9 cellular contexts compared by ENCODE assay signal in genomic region chr19:48332351-48332661, GRCh38. TPM values are rescaled to one million over a fixed set of nuclear protein-coding genes. Genes with fewer than 3 reads are reported as not detected.
DNase-seq lines count a peak whose midpoint lies in the region; ATAC-seq and TF ChIP-seq lines count a peak whose summit lies in the region.
"Had no signal": no experiment of that assay in that cellular context is flagged by ENCODE, and none has a peak within 500 bp of the region (broad histone marks: within the 10 kb centered on the region; RNA-seq: fewer than 3 reads in every experiment).

No MANE protein-coding gene starts in this region.

- POLR2A ChIA-PET in Panc1 (lab: Charles Lee) = interaction anchor here (0.9 kb wide), 1 partner anchor 9 kb away, joined by 4 read pairs; no protein-coding TSS in a partner anchor

- peak overlapping the region; percentile 50 for H3K18ac ChIP-seq in trophoblast cell (ENCODE audit: low read length)

- peak overlapping the region; percentile 61 for H2BK120ac ChIP-seq in trophoblast cell (ENCODE audit: insufficient read depth, low read length, poor library complexity)

- H2AFZ ChIP-seq in trophoblast cell (ENCODE audit: insufficient read depth, low read length, poor library complexity) = no peak overlapping the region

- H3K4me3 ChIP-seq in Panc1 (ENCODE audit: low read depth in 2 of 2, low read length in 2 of 2) (peak overlapping the region; percentile 42 to 66), epithelial cell of proximal tubule (ENCODE audit: low read depth, low read length) (peak overlapping the region; percentile 77), trophoblast cell (ENCODE audit: low read depth, low read length) (no peak overlapping the region)

- peak overlapping the region; percentile 59 for H3K4me2 ChIP-seq in trophoblast cell (ENCODE audit: low read length)

- peaks cover 3% of the 10 kb centered on the region for H3K79me2 ChIP-seq in trophoblast cell (ENCODE audit: control insufficient read depth, insufficient read depth, low read length, poor library complexity)

- peaks cover 17% of the 10 kb centered on the region for H3K79me1 ChIP-seq in trophoblast cell (ENCODE audit: low read length)

- H3K23ac ChIP-seq in trophoblast cell (ENCODE audit: low read length) = no peak overlapping the region

- ATAC-seq in Panc1 = no peak

- no TSS peak for BruUV-seq in Panc1 (replicated peaks; lab: Mats Ljungman, UMichigan)

- peak overlapping the region; percentile 40 for H4K91ac ChIP-seq in trophoblast cell (ENCODE audit: low read depth, low read length)

- CTCF ChIA-PET in Panc1 (lab: Charles Lee) = interaction anchor here (0.7 to 2.3 kb wide), 2 partner anchors 12 to 18 kb away, joined by 3 to 20 read pairs; a partner anchor contains a TSS

- WGBS in trophoblast cell (ENCODE audit: extremely low coverage, insufficient coverage, insufficient read length) = no CpG with 5 or more reads among the region's 6 CpGs

- H2BK12ac ChIP-seq in trophoblast cell (ENCODE audit: low read length) = no peak overlapping the region

- no peaks in the 10 kb centered on the region for H3K36me3 ChIP-seq in ES-I3 (ENCODE audit: insufficient read depth, low read length)
- no peaks in the 10 kb centered on the region for H3K36me3 ChIP-seq in Panc1 (ENCODE audit: control insufficient read depth, insufficient read depth, low read length)
- H3K36me3 ChIP-seq in trophoblast cell (ENCODE audit: control insufficient read depth in 1 of 2, insufficient read depth in 2 of 2, low read length in 2 of 2) = no peaks in the 10 kb centered on the region

- no peak overlapping the region for H3K14ac ChIP-seq in trophoblast cell (ENCODE audit: low read length)

- H2BK5ac ChIP-seq in trophoblast cell (ENCODE audit: low read depth, low read length, poor library complexity) = peak overlapping the region; percentile 7

- in situ Hi-C loops in Panc1 (cut with HindIII; ENCODE audit: low pct_unique_long_range_greater_than_20kb, low sequenced_read_pairs) = no loop called here

- peak overlapping the region; percentile 59 for H4K8ac ChIP-seq in trophoblast cell (ENCODE audit: low read depth, low read length)

- H3K4me1 ChIP-seq in ES-I3 (ENCODE audit: insufficient read depth, low read length) (peaks cover 7% of the 10 kb centered on the region), Panc1 (ENCODE audit: control insufficient read depth, insufficient read depth, low read length) (peaks cover 7% of the 10 kb centered on the region), trophoblast cell (ENCODE audit: control insufficient read depth in 1 of 2, insufficient read depth in 2 of 2, low read length in 2 of 2) (peaks cover 15 to 21% of the 10 kb centered on the region in 2 experiments)

- H4K12ac ChIP-seq in trophoblast cell (ENCODE audit: low read depth, low read length) = no peak overlapping the region

- no peak overlapping the region for H2AK5ac ChIP-seq in trophoblast cell (ENCODE audit: low read length)

- H3K27me3 ChIP-seq in Panc1 (ENCODE audit: control insufficient read depth, insufficient read depth, low read length) (no peaks in the 10 kb centered on the region), trophoblast cell (ENCODE audit: insufficient read depth, low read length) (no peaks in the 10 kb centered on the region)

- intact Hi-C loops in Panc1 (cut with micrococcal nuclease; ENCODE audit: unreplicated experiment) = no loop called here

- no peaks in the 10 kb centered on the region for H3K9me3 ChIP-seq in ES-I3 (ENCODE audit: control insufficient read depth, insufficient read depth, low read length)
- H3K9me3 ChIP-seq in Panc1 (ENCODE audit: control insufficient read depth, insufficient read depth, low read depth, low read length) = no peaks in the 10 kb centered on the region
- H3K9me3 ChIP-seq in trophoblast cell (ENCODE audit: insufficient read depth, low read depth, low read length) = peaks cover 4% of the 10 kb centered on the region

- peak overlapping the region; percentile 48; the same call in 1 of the 2 replicates for H3K9ac ChIP-seq in ES-I3 (ENCODE audit: low read depth, low read length)
- no peak overlapping the region for H3K9ac ChIP-seq in trophoblast cell (ENCODE audit: low read length)

- H3K27ac ChIP-seq in Panc1 (ENCODE audit: low read length) (peak overlapping the region; percentile 67), trophoblast cell (ENCODE audit: low read depth, low read length) (peak overlapping the region; percentile 81)

- no peak overlapping the region for H3K4ac ChIP-seq in trophoblast cell (ENCODE audit: low read depth, low read length)

- TF ChIP-seq CTCF in Panc1 (IDR thresholded peaks at IDR 0.05) (no peak), epithelial cell of proximal tubule (conservative IDR thresholded peaks at IDR 0.05; ENCODE audit: low read depth, low read length) (no peak)

- DNase-seq in Panc1 (ENCODE audit: low read depth, low spot score) (no peak), epithelial cell of proximal tubule (ENCODE audit: low read depth) (no peak), trophoblast cell (no peak), DMS 273 (lab: John Stamatoyannopoulos, UW; ENCODE audit: unreplicated experiment) (no peak), NCI-H82 treated with DMSO at 0.1 percent for 48 hours (lab: John Stamatoyannopoulos, UW; ENCODE audit: unreplicated experiment) (no peak), NCI-H446 treated with DMSO at 0.1 percent for 48 hours (lab: John Stamatoyannopoulos, UW) (no peak), GM19240 (ENCODE audit: insufficient read length, low spot score) (no peak)

RNA-seq across cellular contexts. Expression of gene EMP3, which starts 7.0 kb away (rescaled TPM):
- total RNA-seq in Panc1 (2021; ENCODE audit: unreplicated experiment) = 171 TPM
- polyA plus RNA-seq in Panc1 (2012; ENCODE audit: insufficient read length) = 325 TPM
- total RNA-seq in epithelial cell of proximal tubule = 23.1 and 96.8 TPM in 2 replicates
- polyA plus RNA-seq in trophoblast cell (2013) = 21.1 and 22.2 TPM in 2 replicates

RNA-seq across cellular contexts. Expression of gene TMEM143, which starts 31.4 kb away (rescaled TPM):
- total RNA-seq in Panc1 (2021; ENCODE audit: unreplicated experiment) = 6.6 TPM
- polyA plus RNA-seq in Panc1 (2012; ENCODE audit: insufficient read length) = 6.2 TPM
- total RNA-seq in epithelial cell of proximal tubule = 3.8 and 5.4 TPM in 2 replicates
- polyA plus RNA-seq in trophoblast cell (2013) = 5.9 and 6.5 TPM in 2 replicates

RNA-seq across cellular contexts. Expression of gene SYNGR4, which starts 31.9 kb away (rescaled TPM):
- total RNA-seq in Panc1 (2021; ENCODE audit: unreplicated experiment) (0.39 TPM), epithelial cell of proximal tubule (not detected in 2 replicates)
- polyA plus RNA-seq in Panc1 (2012; ENCODE audit: insufficient read length) = 1.0 TPM
- polyA plus RNA-seq in trophoblast cell (2013) = 0.08 and 0.19 TPM in 2 replicates
- total RNA-seq: renal cortical epithelial cell had no signal

RNA-seq across cellular contexts. Expression of gene KDELR1, which starts 59.0 kb away (rescaled TPM):
- 111 TPM for total RNA-seq in Panc1 (2021; ENCODE audit: unreplicated experiment)
- polyA plus RNA-seq in Panc1 (2012; ENCODE audit: insufficient read length) = 113 TPM
- total RNA-seq in epithelial cell of proximal tubule = 144 TPM in 2 replicates
- polyA plus RNA-seq in trophoblast cell (2013) = 586 and 590 TPM in 2 replicates
